14 cellular contexts compared by ENCODE assay signal in the genomic region with DNA sequence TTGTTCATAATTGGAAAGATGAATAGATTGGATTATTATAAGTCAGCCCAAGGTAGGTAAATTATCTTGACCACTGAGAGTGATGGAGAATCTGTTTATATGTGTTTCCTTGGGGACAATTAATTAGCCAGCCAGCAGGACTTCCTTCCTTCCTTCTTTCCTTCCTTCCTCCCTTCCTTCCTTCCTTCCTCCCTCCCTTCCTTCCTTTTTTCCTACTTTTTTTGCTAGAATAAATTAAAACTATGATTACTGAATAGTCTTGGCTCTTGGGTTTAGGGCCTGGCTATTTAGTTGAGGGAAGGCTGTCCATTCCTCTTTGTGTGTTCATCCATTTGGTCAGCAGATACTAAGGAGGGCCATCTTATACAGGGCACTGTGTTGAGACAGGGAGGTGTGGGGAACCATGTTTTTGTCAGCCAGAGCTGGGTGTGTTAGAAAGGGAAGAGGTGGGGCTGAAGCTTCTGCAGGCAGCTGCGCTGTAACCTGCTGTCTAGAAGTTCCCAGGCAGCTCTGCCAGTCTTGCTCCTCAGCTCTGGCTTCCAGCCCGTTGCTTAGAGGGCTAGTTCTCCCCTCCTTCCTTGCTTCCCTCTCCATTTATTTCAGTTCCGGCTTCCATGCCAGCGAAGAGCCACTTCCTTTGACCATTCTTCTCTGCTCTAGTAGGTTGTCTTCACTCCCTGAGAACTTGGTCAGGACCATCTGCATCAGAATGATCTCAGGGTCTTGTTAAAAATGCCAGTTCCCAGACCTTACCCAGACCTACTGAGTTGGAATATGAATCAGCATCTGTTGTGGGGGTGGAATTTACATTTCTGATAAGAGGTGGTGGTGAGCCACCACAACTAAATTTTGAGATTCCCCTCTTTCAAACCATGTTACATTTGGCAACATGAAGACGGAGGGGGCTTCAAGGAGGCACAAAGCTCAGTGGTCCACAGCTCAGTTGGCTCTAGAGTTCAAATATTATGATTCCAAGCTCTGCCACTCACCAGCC.
DNase-seq lines count a peak whose midpoint lies in the region; ATAC-seq and TF ChIP-seq lines count a peak whose summit lies in the region.
"Had no signal": no experiment of that assay in that cellular context is flagged by ENCODE, and none has a peak within 500 bp of the region (broad histone marks: within the 10 kb centered on the region; RNA-seq: fewer than 3 reads in every experiment).

No MANE protein-coding gene starts in this region.

- WGBS in esophagus muscularis mucosa = 49% methylated on average over 5 of the region's 5 CpGs

- TF ChIP-seq CTCF in esophagus muscularis mucosa (IDR thresholded peaks at IDR 0.05) = no peak

- no peak overlapping the region for H3K4me3 Mint-ChIP-seq in activated T-cell treated with anti-CD3 and anti-CD28 coated beads, Interleukin-2, amount 50 U/mL, for 72 hours
- H3K4me3 Mint-ChIP-seq in activated T-cell treated with anti-CD3 and anti-CD28 coated beads, Interleukin-2, amount 50 U/mL, for 24 hours = no peak overlapping the region
- H3K4me3 Mint-ChIP-seq in stimulated activated effector memory CD8-positive, alpha-beta T cell treated with anti-CD3 and anti-CD28 coated beads, Interleukin-12 subunit alpha, Interleukin-12 subunit beta, amount 100 ng/mL, for 72 hours = no peak overlapping the region
- H3K4me3 Mint-ChIP-seq: natural killer cell treated with Interleukin-12 subunit alpha and Interleukin-12 subunit beta and Interleukin-15 and Interleukin-18, amount 100 ng/mL, for 72 hours had no signal

- no peak for TF ChIP-seq EP300 in esophagus muscularis mucosa (IDR thresholded peaks at IDR 0.05)

- H3K27me3 ChIP-seq in esophagus muscularis mucosa = no peaks in the 10 kb centered on the region

- no peaks in the 10 kb centered on the region for H3K36me3 Mint-ChIP-seq in activated T-cell treated with anti-CD3 and anti-CD28 coated beads, Interleukin-2, amount 50 U/mL, for 72 hours (ENCODE audit: insufficient read depth in 2 of 2)
- H3K36me3 Mint-ChIP-seq in activated T-cell treated with anti-CD3 and anti-CD28 coated beads, Interleukin-2, amount 50 U/mL, for 24 hours (ENCODE audit: low read depth) = no peaks in the 10 kb centered on the region
- peaks cover 5% of the 10 kb centered on the region for H3K36me3 Mint-ChIP-seq in stimulated activated effector memory CD8-positive, alpha-beta T cell treated with anti-CD3 and anti-CD28 coated beads, Interleukin-12 subunit alpha, Interleukin-12 subunit beta, amount 100 ng/mL, for 72 hours
- H3K36me3 Mint-ChIP-seq: natural killer cell treated with Interleukin-12 subunit alpha and Interleukin-12 subunit beta and Interleukin-15 and Interleukin-18, amount 100 ng/mL, for 72 hours had no signal

- peak overlapping the region in 3 of 4 donors; percentile 15 to 23 (median 15) for H3K27ac ChIP-seq in esophagus muscularis mucosa (replicated peaks in 1 of 4)

- no peak for DNase-seq in activated T-cell treated with anti-CD3 and anti-CD28 coated beads, Interleukin-2, amount 50 U/mL, for 72 hours
- no peak for DNase-seq in activated T-cell treated with anti-CD3 and anti-CD28 coated beads, Interleukin-2, amount 50 U/mL, for 24 hours
- DNase-seq in OCI-M1 (lab: John Stamatoyannopoulos, UW) = peak; percentile 26
- no peak for DNase-seq in esophagus muscularis mucosa (ENCODE audit: extremely low spot score)
- DNase-seq in stimulated activated effector memory CD8-positive, alpha-beta T cell treated with anti-CD3 and anti-CD28 coated beads, Interleukin-12 subunit alpha, Interleukin-12 subunit beta, amount 100 ng/mL, for 72 hours (ENCODE audit: low spot score in 2 of 2) = no peak
- no peak for DNase-seq in ecto neural progenitor cell (ENCODE audit: low spot score)
- no peak for DNase-seq in NCI-H1436 treated with DMSO at 0.1 percent for 48 hours (lab: John Stamatoyannopoulos, UW)
- DNase-seq: COR-L47, dermis blood vessel endothelial cell, NCI-H2081, NCI-H524 treated with DMSO at 0.1 percent for 48 hours had no signal

- H3K27me3 Mint-ChIP-seq in activated T-cell treated with anti-CD3 and anti-CD28 coated beads, Interleukin-2, amount 50 U/mL, for 72 hours (ENCODE audit: low read depth) = peaks cover 32% of the 10 kb centered on the region
- H3K27me3 Mint-ChIP-seq in activated T-cell treated with anti-CD3 and anti-CD28 coated beads, Interleukin-2, amount 50 U/mL, for 24 hours = peaks cover 46% of the 10 kb centered on the region

- no peak overlapping the region for H3K4me3 ChIP-seq in esophagus muscularis mucosa

- H3K9me3 ChIP-seq in esophagus muscularis mucosa = no peaks in the 10 kb centered on the region

- peaks cover 23 to 89% (median 59%) of the 10 kb centered on the region in 4 donors for H3K36me3 ChIP-seq in esophagus muscularis mucosa

- peaks cover 0 to 17% (median 12%) of the 10 kb centered on the region in 4 donors for H3K4me1 ChIP-seq in esophagus muscularis mucosa

- no peak for TF ChIP-seq POLR2A in esophagus muscularis mucosa (IDR thresholded peaks at IDR 0.05; ENCODE audit: low read depth)

- peaks cover 13% of the 10 kb centered on the region for H3K4me1 Mint-ChIP-seq in activated T-cell treated with anti-CD3 and anti-CD28 coated beads, Interleukin-2, amount 50 U/mL, for 72 hours (ENCODE audit: low read depth)
- peaks cover 11% of the 10 kb centered on the region for H3K4me1 Mint-ChIP-seq in activated T-cell treated with anti-CD3 and anti-CD28 coated beads, Interleukin-2, amount 50 U/mL, for 24 hours (ENCODE audit: low read depth)
- H3K4me1 Mint-ChIP-seq in stimulated activated effector memory CD8-positive, alpha-beta T cell treated with anti-CD3 and anti-CD28 coated beads, Interleukin-12 subunit alpha, Interleukin-12 subunit beta, amount 100 ng/mL, for 72 hours = peaks cover 6% of the 10 kb centered on the region

- intact Hi-C loops in esophagus muscularis mucosa (cut with DNase I) = loop anchor here (10.0 kb wide), 1 partner anchor 263 kb away; no protein-coding TSS in a partner anchor

- H3K9me3 Mint-ChIP-seq in activated T-cell treated with anti-CD3 and anti-CD28 coated beads, Interleukin-2, amount 50 U/mL, for 72 hours = no peaks in the 10 kb centered on the region
- no peaks in the 10 kb centered on the region for H3K9me3 Mint-ChIP-seq in activated T-cell treated with anti-CD3 and anti-CD28 coated beads, Interleukin-2, amount 50 U/mL, for 24 hours
- H3K9me3 Mint-ChIP-seq in stimulated activated effector memory CD8-positive, alpha-beta T cell treated with anti-CD3 and anti-CD28 coated beads, Interleukin-12 subunit alpha, Interleukin-12 subunit beta, amount 100 ng/mL, for 72 hours = no peaks in the 10 kb centered on the region
- H3K9me3 Mint-ChIP-seq: activated T-helper 2 cell treated with anti-CD3 and anti-CD28 coated beads, Interferon-gamma antibody, Interleukin-2, Interleukin-4, amounts not matched to agents 10 μg/mL and 5 μg/mL and 100 μg/mL, durations not matched to agents 14 hours and 24 hours and 36 hours; natural killer cell treated with Interleukin-12 subunit alpha and Interleukin-12 subunit beta and Interleukin-15 and Interleukin-18, amount 100 ng/mL, for 72 hours had no signal

- H3K27ac Mint-ChIP-seq in activated T-cell treated with anti-CD3 and anti-CD28 coated beads, Interleukin-2, amount 50 U/mL, for 72 hours = no peak overlapping the region
- H3K27ac Mint-ChIP-seq in activated T-cell treated with anti-CD3 and anti-CD28 coated beads, Interleukin-2, amount 50 U/mL, for 24 hours = no peak overlapping the region
- no peak overlapping the region for H3K27ac Mint-ChIP-seq in stimulated activated effector memory CD8-positive, alpha-beta T cell treated with anti-CD3 and anti-CD28 coated beads, Interleukin-12 subunit alpha, Interleukin-12 subunit beta, amount 100 ng/mL, for 72 hours
- H3K27ac Mint-ChIP-seq: activated T-helper 2 cell treated with anti-CD3 and anti-CD28 coated beads, Interferon-gamma antibody, Interleukin-2, Interleukin-4, amounts not matched to agents 10 μg/mL and 5 μg/mL and 100 μg/mL, durations not matched to agents 14 hours and 24 hours and 36 hours had no signal

- peak; percentile 37 to 60 for ATAC-seq in activated T-cell treated with anti-CD3 and anti-CD28 coated beads, Interleukin-2, amount 50 U/mL, for 72 hours (replicated peaks in 1 of 2)
- ATAC-seq in stimulated activated effector memory CD8-positive, alpha-beta T cell treated with anti-CD3 and anti-CD28 coated beads, Interleukin-12 subunit alpha, Interleukin-12 subunit beta, amount 100 ng/mL, for 72 hours = peak; percentile 57
- no peak for ATAC-seq in GM19328 (IDR thresholded peaks at IDR 0.05; ENCODE audit: unreplicated experiment)
- ATAC-seq: natural killer cell treated with Interleukin-12 subunit alpha and Interleukin-12 subunit beta and Interleukin-15 and Interleukin-18, amount 100 ng/mL, for 72 hours had no signal
